Comparison of ENCODE assay signal across 9 cellular contexts in the genomic region with DNA sequence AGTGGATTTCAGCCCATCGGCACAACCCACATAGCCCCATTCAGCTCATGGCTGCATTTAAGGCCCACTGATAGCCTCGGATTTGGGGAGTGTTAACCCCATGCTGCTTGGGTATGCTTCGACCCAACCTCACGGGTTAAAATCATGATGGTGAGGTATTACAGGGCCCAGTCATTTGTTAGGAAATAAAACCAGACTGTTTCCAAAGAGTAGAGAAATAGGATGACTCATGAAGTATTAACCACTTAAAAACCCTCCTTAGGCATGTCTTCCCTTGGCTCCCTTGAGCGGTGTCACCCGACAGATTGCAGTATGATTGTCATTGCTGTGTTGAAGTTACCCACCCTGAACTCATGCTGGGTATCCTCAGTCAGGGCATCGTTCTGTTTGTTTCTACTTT.
DNase-seq lines count a peak whose midpoint lies in the region; ATAC-seq, FAIRE-seq and TF ChIP-seq lines count a peak whose summit lies in the region.
"Had no signal": no experiment of that assay in that cellular context is flagged by ENCODE, and none has a peak within 500 bp of the region (broad histone marks: within the 10 kb centered on the region; RNA-seq: fewer than 3 reads in every experiment).

No MANE protein-coding gene starts in this region.

- H3K27ac ChIP-seq in H1 (ENCODE audit: low read depth, low read length) (no peak overlapping the region), osteoblast (ENCODE audit: low read depth, low read length) (peak overlapping the region; percentile 62)
- no peak overlapping the region for H3K27ac ChIP-seq in CD4-positive, alpha-beta memory T cell (ENCODE audit: low read depth, low read length)

- H3K4me2 ChIP-seq in H1 (ENCODE audit: insufficient read depth in 1 of 2, low read depth in 2 of 2, low read length in 2 of 2) (no peak overlapping the region), osteoblast (ENCODE audit: insufficient read depth, low read length) (peak overlapping the region; percentile 3)

- H3K27me3 ChIP-seq in H1 (replicated peaks in 1 of 4; ENCODE audit: control insufficient read depth in 3 of 4, extremely low read depth in 1 of 4, insufficient read depth in 3 of 4, low read length in 3 of 4) (no peaks in the 10 kb centered on the region), osteoblast (ENCODE audit: insufficient read depth, low read length) (no peaks in the 10 kb centered on the region)
- no peaks in the 10 kb centered on the region for H3K27me3 ChIP-seq in CD4-positive, alpha-beta memory T cell (ENCODE audit: insufficient read depth, low read length)

- intact Hi-C loops in CD4-positive, alpha-beta memory T cell (cut with micrococcal nuclease) = no loop called here

- TF ChIP-seq CTCF in H1 (IDR thresholded peaks at IDR 0.05; ENCODE audit: control extremely low read depth in 1 of 3, insufficient read depth in 1 of 3, low read depth in 1 of 3, low read length in 3 of 3) (no peak), osteoblast (IDR thresholded peaks at IDR 0.05; ENCODE audit: extremely low read depth, low read depth, low read length) (no peak)

- no peaks in the 10 kb centered on the region for H3K79me1 ChIP-seq in H1 (ENCODE audit: low read depth, low read length)

- H3K4me3 ChIP-seq in H1 (ENCODE audit: extremely low read depth in 1 of 4, insufficient read depth in 2 of 4, low read depth in 3 of 4, low read length in 4 of 4) (no peak overlapping the region), osteoblast (ENCODE audit: insufficient read depth, low read length) (no peak overlapping the region)
- no peak overlapping the region for H3K4me3 ChIP-seq in CD4-positive, alpha-beta memory T cell (ENCODE audit: low read length in 2 of 2)

- FAIRE-seq in H1 (lab: Jason Lieb, UNC) = no peak
- FAIRE-seq: TTC549 had no signal

- H3K23ac ChIP-seq in H1 (ENCODE audit: insufficient read length) = no peak overlapping the region

- no peak overlapping the region for H2AFZ ChIP-seq in H1 (ENCODE audit: low read length)
- H2AFZ ChIP-seq in osteoblast (ENCODE audit: low read length) = no peak overlapping the region

- H3K36me3 ChIP-seq in H1 (ENCODE audit: control insufficient read depth in 2 of 4, insufficient read depth in 4 of 4, low read length in 3 of 4) = no peaks in the 10 kb centered on the region
- H3K36me3 ChIP-seq in osteoblast (ENCODE audit: insufficient read depth, low read length) = no peaks in the 10 kb centered on the region
- no peaks in the 10 kb centered on the region for H3K36me3 ChIP-seq in CD4-positive, alpha-beta memory T cell (ENCODE audit: insufficient read depth, low read length)

- DNase-seq in AML-193 (lab: John Stamatoyannopoulos, UW) = peak; percentile 89 to 91
- peak; percentile 92 to 96 for DNase-seq in NOMO-1 (lab: John Stamatoyannopoulos, UW; ENCODE audit: unreplicated experiment in 2 of 2)
- DNase-seq in H1 (ENCODE audit: low read depth in 1 of 2, low spot score in 2 of 2) = no peak
- peak; percentile 85 for DNase-seq in osteoblast (ENCODE audit: insufficient read length, low spot score, missing footprints)
- DNase-seq in NCI-H2081 (lab: John Stamatoyannopoulos, UW) = no peak
- DNase-seq in CD4-positive, alpha-beta memory T cell = no peak

- TF ChIP-seq EP300 in H1 (IDR thresholded peaks at IDR 0.05; ENCODE audit: borderline replicate concordance in 1 of 2, low read depth in 2 of 2, low read length in 2 of 2) = no peak

- H3K18ac ChIP-seq in H1 (ENCODE audit: extremely low read depth, low read length) = no peak overlapping the region

- no peak overlapping the region for H3K4ac ChIP-seq in H1 (replicated peaks; ENCODE audit: insufficient read length, low read depth, low read length)

- H2BK15ac ChIP-seq in H1 (ENCODE audit: low read length) = no peak overlapping the region

- H3K79me2 ChIP-seq in H1 (ENCODE audit: control insufficient read depth in 1 of 2, insufficient read depth in 2 of 2, low read length in 2 of 2) = no peaks in the 10 kb centered on the region
- H3K79me2 ChIP-seq in osteoblast (ENCODE audit: insufficient read depth, low read length) = peaks cover 14% of the 10 kb centered on the region

- no peak overlapping the region for H3K9ac ChIP-seq in H1 (replicated peaks in 1 of 4; ENCODE audit: extremely low read depth in 1 of 4, low read depth in 3 of 4, low read length in 3 of 4)

- POLR2A ChIA-PET in H1 (lab: Charles Lee; ENCODE audit: partially characterized antibody) = no interaction called here
- POLR2A ChIA-PET in CD4-positive, alpha-beta memory T cell (lab: Charles Lee; ENCODE audit: partially characterized antibody) = no interaction called here

- no peak overlapping the region for H3K14ac ChIP-seq in H1 (ENCODE audit: insufficient read length)

- WGBS in H1 (ENCODE audit: extremely low coverage in 1 of 2, insufficient coverage in 1 of 2, insufficient read length in 1 of 2, insufficient replicate concordance in 2 of 2, low coverage in 1 of 2, low lambda C conversion rate in 2 of 2, missing lambda C conversion rate in 1 of 2), 2 experiments = 94% methylated on average over 7 of the region's 7 CpGs; no CpG with 5 or more reads in 1 of the 2 experiments

- no peaks in the 10 kb centered on the region for H3K9me3 Mint-ChIP-seq in CD4-positive, alpha-beta memory T cell

- no peak overlapping the region for H4K5ac ChIP-seq in H1 (ENCODE audit: insufficient read length, low read depth, low read length)

- peaks cover 3 to 12% (median 9%) of the 10 kb centered on the region in 4 experiments for H3K4me1 ChIP-seq in H1 (replicated peaks in 1 of 4; ENCODE audit: control insufficient read depth in 3 of 4, insufficient read depth in 4 of 4, low read length in 3 of 4)
- H3K4me1 ChIP-seq in osteoblast (ENCODE audit: insufficient read depth, low read length) = peaks cover 54% of the 10 kb centered on the region
- H3K4me1 ChIP-seq in CD4-positive, alpha-beta memory T cell (ENCODE audit: insufficient read depth, low read length) = no peaks in the 10 kb centered on the region

- ATAC-seq in GM19023 (IDR thresholded peaks at IDR 0.05; ENCODE audit: unreplicated experiment) (no peak), HG03439 (IDR thresholded peaks at IDR 0.05; ENCODE audit: unreplicated experiment) (no peak)

- H2BK120ac ChIP-seq in H1 (replicated peaks; ENCODE audit: low read depth, low read length) = no peak overlapping the region

- H2BK5ac ChIP-seq in H1 (ENCODE audit: low read depth, low read length) = no peak overlapping the region

- H3K9me3 ChIP-seq in H1 (ENCODE audit: insufficient read depth in 2 of 2, low read depth in 1 of 2, low read length in 1 of 2) (no peaks in the 10 kb centered on the region), osteoblast (ENCODE audit: low read depth, low read length) (no peaks in the 10 kb centered on the region)
- no peaks in the 10 kb centered on the region for H3K9me3 ChIP-seq in CD4-positive, alpha-beta memory T cell (ENCODE audit: control insufficient read depth in 1 of 2, low read length in 2 of 2)

- no peak for TF ChIP-seq RAD21 in H1 (IDR thresholded peaks at IDR 0.05 in 1 of 2, conservative IDR thresholded peaks at IDR 0.05 in 1 of 2; ENCODE audit: low read depth in 2 of 2, low read length in 2 of 2)

- H3K23me2 ChIP-seq in H1 (ENCODE audit: low read depth, low read length) = no peaks in the 10 kb centered on the region

- H3K27me3 Mint-ChIP-seq in CD4-positive, alpha-beta memory T cell = peaks cover 4 to 13% of the 10 kb centered on the region in 2 donors

- CTCF ChIA-PET in H1 (lab: Charles Lee; ENCODE audit: partially characterized antibody) = interaction anchor here (1.1 kb wide), 2 partner anchors 14 to 19 kb away, joined by 3 read pairs; no protein-coding TSS in a partner anchor
- CTCF ChIA-PET in CD4-positive, alpha-beta memory T cell (lab: Charles Lee; ENCODE audit: partially characterized antibody) = interaction anchor here (1.4 kb wide), 1 partner anchor 15 kb away, joined by 4 read pairs; no protein-coding TSS in a partner anchor

- H3K27ac Mint-ChIP-seq in CD4-positive, alpha-beta memory T cell = no peak overlapping the region

- no peaks in the 10 kb centered on the region for H3K4me1 Mint-ChIP-seq in CD4-positive, alpha-beta memory T cell

- no peak overlapping the region for H3K56ac ChIP-seq in H1 (replicated peaks; ENCODE audit: insufficient read length, low read depth, low read length)

- no peak overlapping the region for H4K91ac ChIP-seq in H1 (replicated peaks; ENCODE audit: insufficient read length, low read length)

- H4K8ac ChIP-seq in H1 (ENCODE audit: extremely low read depth, insufficient read depth, low read length) = peak overlapping the region; percentile 82; the same call in 1 of the 2 replicates

- H2AK5ac ChIP-seq in H1 (ENCODE audit: low read depth, low read length) = no peak overlapping the region

- H3K4me3 Mint-ChIP-seq in CD4-positive, alpha-beta memory T cell = no peak overlapping the region

- no peak for TF ChIP-seq POLR2A in H1 (IDR thresholded peaks at IDR 0.05; ENCODE audit: control extremely low read depth in 1 of 2, low read depth in 2 of 2, low read length in 2 of 2)

- no peak overlapping the region for H2BK20ac ChIP-seq in H1 (ENCODE audit: low read length)

- no peak overlapping the region for H2BK12ac ChIP-seq in H1 (ENCODE audit: low read depth, low read length)

- H4K20me1 ChIP-seq in H1 (replicated peaks in 1 of 2; ENCODE audit: control insufficient read depth in 1 of 2, insufficient read depth in 2 of 2, low read length in 2 of 2) (no peaks in the 10 kb centered on the region), osteoblast (ENCODE audit: insufficient read depth, low read length) (no peaks in the 10 kb centered on the region)

- no peaks in the 10 kb centered on the region for H3K36me3 Mint-ChIP-seq in CD4-positive, alpha-beta memory T cell

TF ChIP-seq in H1, 55 proteins besides CTCF, POLR2A, EP300 and RAD21:
- TF ChIP-seq SAP30 (IDR thresholded peaks at IDR 0.05; ENCODE audit: insufficient read depth, insufficient replicate concordance, low read length) = no peak
- no peak for TF ChIP-seq CREB1 (IDR thresholded peaks at IDR 0.05)
- TF ChIP-seq HDAC6 (IDR thresholded peaks at IDR 0.05; ENCODE audit: low read depth, low read length) = no peak
- TF ChIP-seq PHF8 (conservative IDR thresholded peaks at IDR 0.05; ENCODE audit: low read depth, low read length) = no peak
- no peak for TF ChIP-seq SP2 (IDR thresholded peaks at IDR 0.05; ENCODE audit: low read length)
- TF ChIP-seq KDM5A (IDR thresholded peaks at IDR 0.05; ENCODE audit: low read length) = no peak
- no peak for TF ChIP-seq SRF (IDR thresholded peaks at IDR 0.05; ENCODE audit: low read depth, low read length)
- TF ChIP-seq SIRT6 (IDR thresholded peaks at IDR 0.05; ENCODE audit: low read length) = no peak
- TF ChIP-seq ATF3 (IDR thresholded peaks at IDR 0.05; ENCODE audit: insufficient read depth, low read depth, low read length) = no peak
- TF ChIP-seq NANOG (IDR thresholded peaks at IDR 0.05; ENCODE audit: insufficient read depth, low read depth, low read length, poor library complexity, severe bottlenecking) = no peak

Comparison
In these comparisons a context has a peak if more than half of its experiments do, and no peak if none do; other contexts are left out.
1. DNase-seq: peak in AML-193 (2 of 2), NOMO-1 (2 of 2) and osteoblast (single experiment); none in H1 (0 of 2), NCI-H2081 (0 of 2) and CD4-positive, alpha-beta memory T cell (0 of 5).